31 cellular contexts compared by ENCODE assay signal in the genomic region with DNA sequence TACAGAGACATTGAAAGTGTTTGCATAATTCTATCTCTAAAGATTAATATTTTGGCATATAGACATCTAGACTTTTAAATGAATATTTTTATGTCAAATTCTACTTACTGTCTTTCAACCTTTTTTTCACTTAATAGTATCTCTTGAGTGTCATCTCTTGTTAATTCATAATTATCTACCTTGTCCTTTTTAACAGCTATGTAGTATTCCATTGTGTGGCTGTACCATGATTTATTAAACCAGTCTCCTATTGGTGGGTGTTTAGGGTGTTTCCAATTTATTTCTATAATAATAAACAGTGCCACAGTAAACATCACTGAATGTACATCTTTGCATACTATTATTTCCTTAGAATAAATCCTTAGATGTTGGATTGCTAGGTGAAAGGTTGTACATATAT. TPM values are rescaled to one million over a fixed set of nuclear protein-coding genes. Genes with fewer than 3 reads are reported as not detected.
"Had no signal": no experiment of that assay in that cellular context is flagged by ENCODE, and none has a peak within 500 bp of the region (broad histone marks: within the 10 kb centered on the region; RNA-seq: fewer than 3 reads in every experiment).

No MANE protein-coding gene starts in this region.

- H3K27me3 Mint-ChIP-seq: dendritic cell treated with granulocyte-macrophage colony-stimulating factor and Interleukin-4, amounts not matched to agents 40 ng/mL and 50 ng/mL, for 4 days had no signal

- FAIRE-seq: endometrium, islet of Langerhans, keratinocyte had no signal

- H3K36me3 Mint-ChIP-seq: mesothelial cell of epicardium had no signal

- H3K9me3 ChIP-seq: colonic mucosa, esophagus squamous epithelium, gastrocnemius medialis, heart right ventricle, left lung, lower lobe of right lung, mucosa of descending colon had no signal

- H3K4me1 ChIP-seq: colonic mucosa had no signal

- H3K27me3 ChIP-seq: colonic mucosa, esophagus squamous epithelium, left lung had no signal

- H3K27ac ChIP-seq: colonic mucosa, epithelial cell of prostate, gastrocnemius medialis, lower lobe of right lung had no signal

- H3K4me3 ChIP-seq: colonic mucosa, gastrocnemius medialis, lower lobe of right lung, mucosa of descending colon had no signal

- DNase-seq: colonic mucosa; cortex of kidney; effector CD8-positive, alpha-beta T cell; effector memory CD8-positive, alpha-beta T cell; esophagus squamous epithelium; foreskin fibroblast; foreskin melanocyte; gastrocnemius medialis; glutamatergic neuron; head of caudate nucleus; heart right ventricle; hippocampal formation; left cardiac atrium; left lung; left ventricle myocardium superior; lower lobe of right lung; mesenchymal stem cell; mucosa of descending colon had no signal

- H3K4me3 Mint-ChIP-seq: dendritic cell treated with granulocyte-macrophage colony-stimulating factor and Interleukin-4, amounts not matched to agents 40 ng/mL and 50 ng/mL, for 4 days; effector memory CD8-positive, alpha-beta T cell; endodermal cell; mesothelial cell of epicardium had no signal

- H3K27ac Mint-ChIP-seq: effector memory CD8-positive, alpha-beta T cell; endodermal cell; mesothelial cell of epicardium had no signal

- ATAC-seq: esophagus mucosa, gastrocnemius medialis, heart right ventricle, left cardiac atrium, left lung, left ventricle myocardium superior, lower lobe of right lung, mucosa of descending colon had no signal

- H3K36me3 ChIP-seq: colonic mucosa, esophagus squamous epithelium, gastrocnemius medialis, heart right ventricle, left lung, lower lobe of right lung had no signal

- H3K9me3 Mint-ChIP-seq: effector memory CD8-positive, alpha-beta T cell; endodermal cell had no signal

RNA-seq across cellular contexts. Expression of gene RNF222, which starts 16.3 kb away (rescaled TPM):
- total RNA-seq: colonic mucosa, dermis microvascular lymphatic vessel endothelial cell, endodermal cell, gastrocnemius medialis, glomerular endothelial cell, heart right ventricle, kidney epithelial cell, left cardiac atrium, left lung, left ventricle myocardium superior, lower lobe of right lung, mesenteric fat pad, mesothelial cell of epicardium, mucosa of descending colon, myocyte had no signal
- polyA plus RNA-seq: heart right ventricle had no signal
